In genomic region chr13:114211446-114211845, GRCh38 we compare ENCODE assay signal across 35 cellular contexts. TPM values are rescaled to one million over a fixed set of nuclear protein-coding genes. Genes with fewer than 3 reads are reported as not detected.
A peak's percentile ranks its signal among the peaks of the same experiment; 100 is the strongest.
DNase-seq lines count a peak whose midpoint lies in the region; TF ChIP-seq lines count a peak whose summit lies in the region.
"Had no signal": no experiment of that assay in that cellular context is flagged by ENCODE, and none has a peak within 500 bp of the region (broad histone marks: within the 10 kb centered on the region; RNA-seq: fewer than 3 reads in every experiment).

No MANE protein-coding gene starts in this region.

- peak overlapping the region; percentile 9 to 58 for H3K4me3 Mint-ChIP-seq in CD14-positive monocyte
- H3K4me3 Mint-ChIP-seq in dendritic cell treated with granulocyte-macrophage colony-stimulating factor and Interleukin-4, amounts not matched to agents 40 ng/mL and 50 ng/mL, for 4 days: peak overlapping the region; percentile 24
- H3K4me3 Mint-ChIP-seq: activated CD8-positive, alpha-beta T cell treated with anti-CD3 and anti-CD28 coated beads, Interleukin-2, amount 10 ng/mL, durations not matched to agents 7 days and 5 days; endodermal cell; memory B cell; nephron progenitor cell; type B pancreatic cell had no signal

- H3K27ac ChIP-seq in esophagus muscularis mucosa (replicated peaks in 1 of 4) (no peak overlapping the region), hepatocyte (no peak overlapping the region)
- H3K27ac ChIP-seq: ascending aorta, cardiac muscle cell, coronary artery, left lung, VCaP had no signal

- TF ChIP-seq CTCF in CD14-positive monocyte (IDR thresholded peaks at IDR 0.05) (no peak), esophagus muscularis mucosa (IDR thresholded peaks at IDR 0.05) (no peak), hepatocyte (IDR thresholded peaks at IDR 0.05; ENCODE audit: poor library complexity) (no peak)

- H4K20me1 ChIP-seq in hepatocyte (ENCODE audit: insufficient read depth, poor library complexity, severe bottlenecking): no peaks in the 10 kb centered on the region

- WGBS in esophagus muscularis mucosa: 78% methylated on average over 18 of the region's 18 CpGs
- WGBS in hepatocyte (ENCODE audit: low lambda C conversion rate, missing lambda C conversion rate): 90% methylated on average over 18 of the region's 18 CpGs

- peak overlapping the region in 1 of 7 donors; percentile 44 for H3K27ac Mint-ChIP-seq in CD14-positive monocyte
- H3K27ac Mint-ChIP-seq in dendritic cell treated with granulocyte-macrophage colony-stimulating factor and Interleukin-4, amounts not matched to agents 40 ng/mL and 50 ng/mL, for 4 days: peak overlapping the region; percentile 53
- H3K27ac Mint-ChIP-seq: activated CD8-positive, alpha-beta T cell treated with anti-CD3 and anti-CD28 coated beads, Interleukin-2, amount 10 ng/mL, durations not matched to agents 7 days and 5 days; activated T-helper 2 cell treated with anti-CD3 and anti-CD28 coated beads, Interferon-gamma antibody, Interleukin-2, Interleukin-4, amounts not matched to agents 10 μg/mL and 5 μg/mL and 100 μg/mL, durations not matched to agents 14 hours and 24 hours and 36 hours; endodermal cell; memory B cell; nephron progenitor cell; type B pancreatic cell had no signal

- no peaks in the 10 kb centered on the region for H3K36me3 Mint-ChIP-seq in CD14-positive monocyte
- H3K36me3 Mint-ChIP-seq in dendritic cell treated with granulocyte-macrophage colony-stimulating factor and Interleukin-4, amounts not matched to agents 40 ng/mL and 50 ng/mL, for 4 days (ENCODE audit: low read depth): no peaks in the 10 kb centered on the region
- H3K36me3 Mint-ChIP-seq: memory B cell, type B pancreatic cell had no signal

- no peak overlapping the region for H3K4me2 ChIP-seq in hepatocyte

- no peak overlapping the region for H2AFZ ChIP-seq in hepatocyte

- no peak for TF ChIP-seq POLR2A in esophagus muscularis mucosa (IDR thresholded peaks at IDR 0.05; ENCODE audit: low read depth)

- no peak for TF ChIP-seq EP300 in esophagus muscularis mucosa (IDR thresholded peaks at IDR 0.05)

- peaks cover 2 to 17% (median 6%) of the 10 kb centered on the region in 3 donors for H3K27me3 Mint-ChIP-seq in CD14-positive monocyte (ENCODE audit: low read depth in 3 of 3)
- peaks cover 28% of the 10 kb centered on the region for H3K27me3 Mint-ChIP-seq in dendritic cell treated with granulocyte-macrophage colony-stimulating factor and Interleukin-4, amounts not matched to agents 40 ng/mL and 50 ng/mL, for 4 days

- H3K9me2 ChIP-seq in hepatocyte (replicated peaks; ENCODE audit: insufficient read depth): no peaks in the 10 kb centered on the region

- H3K9me3 ChIP-seq in esophagus muscularis mucosa (no peaks in the 10 kb centered on the region), hepatocyte (ENCODE audit: low read depth) (no peaks in the 10 kb centered on the region)
- H3K9me3 ChIP-seq: ascending aorta, left lung had no signal

- H3K4me3 ChIP-seq in esophagus muscularis mucosa (no peak overlapping the region), hepatocyte (no peak overlapping the region)
- H3K4me3 ChIP-seq: ascending aorta, cardiac muscle cell, coronary artery, left lung had no signal

- in situ Hi-C loops in ACHN (cut with HindIII; ENCODE audit: low pct_ligation_motif_present, low pct_unique_long_range_greater_than_20kb, low sequenced_read_pairs): no loop called here

- peaks cover 5% of the 10 kb centered on the region for H3K4me1 Mint-ChIP-seq in CD14-positive monocyte
- H3K4me1 Mint-ChIP-seq in dendritic cell treated with granulocyte-macrophage colony-stimulating factor and Interleukin-4, amounts not matched to agents 40 ng/mL and 50 ng/mL, for 4 days (ENCODE audit: low read depth): peaks cover 11% of the 10 kb centered on the region
- H3K4me1 Mint-ChIP-seq: memory B cell, nephron progenitor cell had no signal

- no peaks in the 10 kb centered on the region for H3K4me1 ChIP-seq in esophagus muscularis mucosa
- H3K4me1 ChIP-seq in hepatocyte (ENCODE audit: insufficient read depth): no peaks in the 10 kb centered on the region
- H3K4me1 ChIP-seq: ascending aorta, left lung had no signal

- no peaks in the 10 kb centered on the region for H3K36me3 ChIP-seq in esophagus muscularis mucosa
- H3K36me3 ChIP-seq in hepatocyte (replicated peaks; ENCODE audit: insufficient read depth, low read depth): no peaks in the 10 kb centered on the region
- H3K36me3 ChIP-seq: ascending aorta, cardiac muscle cell, left lung had no signal

- DNase-seq in CD14-positive monocyte (ENCODE audit: low spot score) (no peak), COLO668 (lab: John Stamatoyannopoulos, UW; ENCODE audit: unreplicated experiment) (peak; percentile 39), NCI-H146 treated with DMSO at 0.1 percent for 48 hours (lab: John Stamatoyannopoulos, UW; ENCODE audit: unreplicated experiment) (peak; percentile 63), esophagus muscularis mucosa (ENCODE audit: extremely low spot score) (no peak), hepatocyte (ENCODE audit: low spot score) (no peak), ACHN (no peak)
- DNase-seq: activated CD4-positive, alpha-beta T cell treated with anti-CD3 and anti-CD28 coated beads for 4 hours; activated CD8-positive, alpha-beta T cell treated with anti-CD3 and anti-CD28 coated beads, Interleukin-2, amount 10 ng/mL, durations not matched to agents 7 days and 5 days; C1 segment of cervical spinal cord; Calu3; endodermal cell; head of caudate nucleus; islet precursor cell; KBM-7; left lung; NCI-H1092; NCI-H2029 treated with DMSO at 0.1 percent for 48 hours; NCI-H446 treated with DMSO at 0.1 percent for 48 hours; nephron progenitor cell; Right ventricle myocardium superior; stimulated activated CD4-positive, alpha-beta T cell treated with anti-CD3 and anti-CD28 coated beads, Interleukin-4, amount 100 ng/mL, for 1 hour; T-helper 9 cell had no signal

- intact Hi-C loops in CD14-positive monocyte (cut with micrococcal nuclease) (no loop called here), esophagus muscularis mucosa (cut with DNase I) (no loop called here)
- intact Hi-C loops in dendritic cell treated with granulocyte-macrophage colony-stimulating factor and Interleukin-4, amounts not matched to agents 40 ng/mL and 50 ng/mL, for 4 days (cut with micrococcal nuclease): no loop called here

- peaks cover 0 to 15% (median 9%) of the 10 kb centered on the region in 7 donors for H3K9me3 Mint-ChIP-seq in CD14-positive monocyte
- H3K9me3 Mint-ChIP-seq in dendritic cell treated with granulocyte-macrophage colony-stimulating factor and Interleukin-4, amounts not matched to agents 40 ng/mL and 50 ng/mL, for 4 days: no peaks in the 10 kb centered on the region
- H3K9me3 Mint-ChIP-seq: activated T-helper 2 cell treated with anti-CD3 and anti-CD28 coated beads, Interferon-gamma antibody, Interleukin-2, Interleukin-4, amounts not matched to agents 10 μg/mL and 5 μg/mL and 100 μg/mL, durations not matched to agents 14 hours and 24 hours and 36 hours; memory B cell had no signal

- H3K27me3 ChIP-seq in esophagus muscularis mucosa (peaks cover 0 to 30% (median 2%) of the 10 kb centered on the region in 4 donors), hepatocyte (no peaks in the 10 kb centered on the region)
- H3K27me3 ChIP-seq: ascending aorta had no signal

- H3K79me2 ChIP-seq in hepatocyte: no peaks in the 10 kb centered on the region

RNA-seq across cellular contexts. Expression of gene CDC16, which starts 23.3 kb away (rescaled TPM):
- polyA plus RNA-seq in CD14-positive monocyte: 10 to 100 TPM; 15.6 to 21.1 TPM
- total RNA-seq in esophagus muscularis mucosa: 10 to 100 TPM; 33.0 to 55.6 (median 42.5) TPM
- total RNA-seq in hepatocyte: 58.5 and 63.0 TPM in 2 replicates
- 48.4 and 57.8 TPM in 2 replicates for polyA plus RNA-seq in hepatocyte

RNA-seq across cellular contexts. Expression of gene CFAP97D2, which starts 32.4 kb away (rescaled TPM):
- polyA plus RNA-seq in CD14-positive monocyte (under 1 TPM in 1 of 2 donors, not detected in 1; 0.21 TPM), hepatocyte (not detected in 2 replicates)
- total RNA-seq in esophagus muscularis mucosa (not detected), hepatocyte (not detected in 2 replicates)
- total RNA-seq: activated CD8-positive, alpha-beta T cell treated with anti-CD3 and anti-CD28 coated beads, Interleukin-2, amount 10 ng/mL, durations not matched to agents 7 days and 5 days; activated T-helper 2 cell treated with anti-CD3 and anti-CD28 coated beads, Interferon-gamma antibody, Interleukin-2, Interleukin-4, amounts not matched to agents 10 μg/mL and 5 μg/mL and 100 μg/mL, durations not matched to agents 14 hours and 24 hours and 36 hours; ascending aorta; Calu3; cardiac muscle cell; endodermal cell; esophagus mucosa; H4; M059J; osteocyte; Right ventricle myocardium superior; subcutaneous adipose tissue had no signal
- polyA plus RNA-seq: cardiac muscle cell had no signal

Comparison
In these comparisons a context has a peak if more than half of its experiments do, and no peak if none do; other contexts are left out.
1. DNase-seq: peak in COLO668 (single experiment) and NCI-H146 treated with DMSO at 0.1 percent for 48 hours (single experiment); none in CD14-positive monocyte (single experiment), esophagus muscularis mucosa (single experiment), hepatocyte (single experiment) and ACHN (single experiment).